In genomic region chr22:27340047-27340446, GRCh38 we compare ENCODE assay signal across 7 cellular contexts.
"Had no signal": no experiment of that assay in that cellular context is flagged by ENCODE, and none has a peak within 500 bp of the region (broad histone marks: within the 10 kb centered on the region; RNA-seq: fewer than 3 reads in every experiment).

No MANE protein-coding gene starts in this region.

- H3K4me1 Mint-ChIP-seq: IgD-negative memory B cell had no signal

- H3K4me3 Mint-ChIP-seq: H9, IgD-negative memory B cell had no signal

- H3K27ac ChIP-seq: GM23248 had no signal

- FAIRE-seq: H54, HTR-8/SVneo had no signal

- DNase-seq: GM23248, GOT3, H9, HCEC 1CT had no signal

- H2AFZ ChIP-seq: GM23248 had no signal

- H3K4me3 ChIP-seq: GM23248 had no signal

- H3K27ac Mint-ChIP-seq: H9, IgD-negative memory B cell had no signal

- H3K9ac ChIP-seq: GM23248 had no signal
